In the genomic region with DNA sequence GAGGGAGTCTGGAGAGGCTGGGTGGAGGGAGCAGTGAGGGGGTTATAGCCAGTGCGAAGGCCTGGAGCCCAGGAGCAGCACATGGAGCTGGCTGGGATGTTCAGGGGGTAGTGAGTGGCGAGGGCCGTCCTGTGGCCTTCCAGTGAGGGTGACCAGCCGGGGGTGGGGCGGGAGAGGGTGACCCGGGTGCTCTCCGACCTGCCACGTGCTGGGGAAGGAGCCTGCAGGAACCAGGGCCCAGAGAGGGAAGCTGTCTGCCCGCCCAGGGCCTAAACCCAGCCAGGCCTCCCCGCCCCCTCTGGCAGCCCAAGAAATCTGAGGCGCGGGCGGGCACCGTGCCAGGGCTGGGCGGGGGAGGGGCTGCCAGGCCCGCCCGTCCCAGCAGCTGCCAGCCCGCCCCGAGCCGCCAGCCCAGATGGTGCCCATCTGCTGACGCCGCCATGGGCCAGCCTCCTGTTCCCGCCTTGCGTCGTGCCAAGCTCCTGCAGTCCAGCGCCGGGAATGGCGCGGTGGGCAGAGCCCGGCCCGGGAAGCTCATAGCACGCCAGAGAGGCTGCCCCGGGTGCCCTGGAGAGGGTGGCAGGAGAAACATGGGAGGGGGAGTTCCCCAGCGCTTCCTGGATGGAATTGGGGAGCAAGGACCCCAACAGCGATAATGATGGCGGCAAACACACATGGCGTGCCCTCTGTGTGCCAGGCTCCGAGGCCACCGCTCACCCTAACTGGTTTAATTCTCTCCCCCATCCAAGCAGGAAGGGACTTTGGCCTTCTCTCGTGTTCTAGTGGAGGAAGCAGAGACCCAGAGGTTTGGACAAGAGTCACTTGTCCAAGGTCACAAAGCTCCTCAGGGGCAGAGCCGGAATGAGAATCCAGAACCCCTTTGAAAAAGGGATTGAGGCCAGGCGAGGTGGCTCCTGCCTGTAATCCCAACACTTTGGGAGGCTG, we compare ENCODE assay signal across 1 cellular context.
TF ChIP-seq lines count a peak whose summit lies in the region.

No MANE protein-coding gene starts in this region.

TF ChIP-seq in K562, 482 proteins besides CTCF, POLR2A, EP300 and RAD21 (continued from another document):
- TF ChIP-seq, protein P1, sequence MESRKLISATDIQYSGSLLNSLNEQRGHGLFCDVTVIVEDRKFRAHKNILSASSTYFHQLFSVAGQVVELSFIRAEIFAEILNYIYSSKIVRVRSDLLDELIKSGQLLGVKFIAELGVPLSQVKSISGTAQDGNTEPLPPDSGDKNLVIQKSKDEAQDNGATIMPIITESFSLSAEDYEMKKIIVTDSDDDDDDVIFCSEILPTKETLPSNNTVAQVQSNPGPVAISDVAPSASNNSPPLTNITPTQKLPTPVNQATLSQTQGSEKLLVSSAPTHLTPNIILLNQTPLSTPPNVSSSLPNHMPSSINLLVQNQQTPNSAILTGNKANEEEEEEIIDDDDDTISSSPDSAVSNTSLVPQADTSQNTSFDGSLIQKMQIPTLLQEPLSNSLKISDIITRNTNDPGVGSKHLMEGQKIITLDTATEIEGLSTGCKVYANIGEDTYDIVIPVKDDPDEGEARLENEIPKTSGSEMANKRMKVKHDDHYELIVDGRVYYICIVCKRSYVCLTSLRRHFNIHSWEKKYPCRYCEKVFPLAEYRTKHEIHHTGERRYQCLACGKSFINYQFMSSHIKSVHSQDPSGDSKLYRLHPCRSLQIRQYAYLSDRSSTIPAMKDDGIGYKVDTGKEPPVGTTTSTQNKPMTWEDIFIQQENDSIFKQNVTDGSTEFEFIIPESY (CRISPR knock-in tag; IDR thresholded peaks at IDR 0.05): peak; percentile 54; the same call in 1 of the 2 replicates
- TF ChIP-seq, protein P2, sequence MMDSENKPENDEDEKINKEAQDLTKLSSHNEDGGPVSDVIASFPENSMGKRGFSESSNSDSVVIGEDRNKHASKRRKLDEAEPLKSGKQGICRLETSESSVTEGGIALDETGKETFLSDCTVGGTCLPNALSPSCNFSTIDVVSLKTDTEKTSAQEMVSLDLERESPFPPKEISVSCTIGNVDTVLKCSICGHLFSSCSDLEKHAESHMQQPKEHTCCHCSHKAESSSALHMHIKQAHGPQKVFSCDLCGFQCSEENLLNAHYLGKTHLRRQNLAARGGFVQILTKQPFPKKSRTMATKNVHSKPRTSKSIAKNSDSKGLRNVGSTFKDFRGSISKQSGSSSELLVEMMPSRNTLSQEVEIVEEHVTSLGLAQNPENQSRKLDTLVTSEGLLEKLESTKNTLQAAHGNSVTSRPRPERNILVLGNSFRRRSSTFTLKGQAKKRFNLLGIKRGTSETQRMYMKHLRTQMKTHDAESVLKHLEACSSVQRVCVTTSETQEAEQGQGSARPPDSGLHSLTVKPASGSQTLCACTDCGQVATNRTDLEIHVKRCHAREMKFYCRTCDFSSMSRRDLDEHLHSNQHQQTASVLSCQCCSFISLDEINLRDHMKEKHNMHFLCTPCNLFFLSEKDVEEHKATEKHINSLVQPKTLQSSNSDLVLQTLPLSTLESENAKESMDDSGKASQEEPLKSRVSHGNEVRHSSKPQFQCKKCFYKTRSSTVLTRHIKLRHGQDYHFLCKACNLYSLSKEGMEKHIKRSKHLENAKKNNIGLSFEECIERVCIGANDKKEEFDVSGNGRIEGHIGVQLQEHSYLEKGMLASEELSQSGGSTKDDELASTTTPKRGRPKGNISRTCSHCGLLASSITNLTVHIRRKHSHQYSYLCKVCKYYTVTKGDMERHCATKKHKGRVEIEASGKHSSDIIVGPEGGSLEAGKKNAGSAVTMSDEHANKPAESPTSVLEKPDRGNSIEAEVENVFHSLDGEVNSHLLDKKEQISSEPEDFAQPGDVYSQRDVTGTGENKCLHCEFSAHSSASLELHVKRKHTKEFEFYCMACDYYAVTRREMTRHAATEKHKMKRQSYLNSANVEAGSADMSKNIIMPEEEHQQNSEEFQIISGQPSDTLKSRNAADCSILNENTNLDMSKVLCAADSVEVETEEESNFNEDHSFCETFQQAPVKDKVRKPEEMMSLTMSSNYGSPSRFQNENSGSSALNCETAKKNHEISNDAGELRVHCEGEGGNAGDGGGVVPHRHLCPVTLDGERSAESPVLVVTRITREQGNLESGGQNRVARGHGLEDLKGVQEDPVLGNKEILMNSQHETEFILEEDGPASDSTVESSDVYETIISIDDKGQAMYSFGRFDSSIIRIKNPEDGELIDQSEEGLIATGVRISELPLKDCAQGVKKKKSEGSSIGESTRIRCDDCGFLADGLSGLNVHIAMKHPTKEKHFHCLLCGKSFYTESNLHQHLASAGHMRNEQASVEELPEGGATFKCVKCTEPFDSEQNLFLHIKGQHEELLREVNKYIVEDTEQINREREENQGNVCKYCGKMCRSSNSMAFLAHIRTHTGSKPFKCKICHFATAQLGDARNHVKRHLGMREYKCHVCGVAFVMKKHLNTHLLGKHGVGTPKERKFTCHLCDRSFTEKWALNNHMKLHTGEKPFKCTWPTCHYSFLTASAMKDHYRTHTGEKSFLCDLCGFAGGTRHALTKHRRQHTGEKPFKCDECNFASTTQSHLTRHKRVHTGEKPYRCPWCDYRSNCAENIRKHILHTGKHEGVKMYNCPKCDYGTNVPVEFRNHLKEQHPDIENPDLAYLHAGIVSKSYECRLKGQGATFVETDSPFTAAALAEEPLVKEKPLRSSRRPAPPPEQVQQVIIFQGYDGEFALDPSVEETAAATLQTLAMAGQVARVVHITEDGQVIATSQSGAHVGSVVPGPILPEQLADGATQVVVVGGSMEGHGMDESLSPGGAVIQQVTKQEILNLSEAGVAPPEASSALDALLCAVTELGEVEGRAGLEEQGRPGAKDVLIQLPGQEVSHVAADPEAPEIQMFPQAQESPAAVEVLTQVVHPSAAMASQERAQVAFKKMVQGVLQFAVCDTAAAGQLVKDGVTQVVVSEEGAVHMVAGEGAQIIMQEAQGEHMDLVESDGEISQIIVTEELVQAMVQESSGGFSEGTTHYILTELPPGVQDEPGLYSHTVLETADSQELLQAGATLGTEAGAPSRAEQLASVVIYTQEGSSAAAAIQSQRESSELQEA (IDR thresholded peaks at IDR 0.05; ENCODE audit: low read depth): no peak
- no peak for TF ChIP-seq MED1 (CRISPR knock-in tag; IDR thresholded peaks at IDR 0.05; ENCODE audit: borderline replicate concordance)
- no peak for TF ChIP-seq SNIP1 (IDR thresholded peaks at IDR 0.05; ENCODE audit: low read depth)
- TF ChIP-seq HNRNPH1 (optimal IDR thresholded peaks at IDR 0.05; ENCODE audit: low read depth, low read length): no peak
- no peak for TF ChIP-seq FUS (optimal IDR thresholded peaks at IDR 0.05; ENCODE audit: low read depth, low read length)
- TF ChIP-seq ZC3H11A (IDR thresholded peaks at IDR 0.05; ENCODE audit: low read depth, low read length): no peak
- peak; percentile 98 for TF ChIP-seq HNRNPL (IDR thresholded peaks at IDR 0.05; ENCODE audit: low read depth, low read length)
- no peak for TF ChIP-seq PRMT5 (CRISPR knock-in tag; IDR thresholded peaks at IDR 0.05)
- no peak for TF ChIP-seq NFE2 (IDR thresholded peaks at IDR 0.05; ENCODE audit: low read depth)
- TF ChIP-seq POLR2G (IDR thresholded peaks at IDR 0.05; ENCODE audit: low read depth, low read length): peak; percentile 37; the same call in 1 of the 2 replicates
- no peak for TF ChIP-seq ZNF717 (CRISPR knock-in tag; IDR thresholded peaks at IDR 0.05)
- TF ChIP-seq CREB1 (IDR thresholded peaks at IDR 0.05): no peak
- 0 out of 2 replicates have a peak, but pooled peaks have one; percentile 20 for TF ChIP-seq CREB1 (CRISPR knock-in tag; IDR thresholded peaks at IDR 0.05)
- TF ChIP-seq NFIC (IDR thresholded peaks at IDR 0.05): 0 out of 2 replicates have a peak, but pooled peaks have one; percentile 13
- TF ChIP-seq ZNF408 (CRISPR knock-in tag; IDR thresholded peaks at IDR 0.05; ENCODE audit: low read depth): no peak
- TF ChIP-seq, protein P3, sequence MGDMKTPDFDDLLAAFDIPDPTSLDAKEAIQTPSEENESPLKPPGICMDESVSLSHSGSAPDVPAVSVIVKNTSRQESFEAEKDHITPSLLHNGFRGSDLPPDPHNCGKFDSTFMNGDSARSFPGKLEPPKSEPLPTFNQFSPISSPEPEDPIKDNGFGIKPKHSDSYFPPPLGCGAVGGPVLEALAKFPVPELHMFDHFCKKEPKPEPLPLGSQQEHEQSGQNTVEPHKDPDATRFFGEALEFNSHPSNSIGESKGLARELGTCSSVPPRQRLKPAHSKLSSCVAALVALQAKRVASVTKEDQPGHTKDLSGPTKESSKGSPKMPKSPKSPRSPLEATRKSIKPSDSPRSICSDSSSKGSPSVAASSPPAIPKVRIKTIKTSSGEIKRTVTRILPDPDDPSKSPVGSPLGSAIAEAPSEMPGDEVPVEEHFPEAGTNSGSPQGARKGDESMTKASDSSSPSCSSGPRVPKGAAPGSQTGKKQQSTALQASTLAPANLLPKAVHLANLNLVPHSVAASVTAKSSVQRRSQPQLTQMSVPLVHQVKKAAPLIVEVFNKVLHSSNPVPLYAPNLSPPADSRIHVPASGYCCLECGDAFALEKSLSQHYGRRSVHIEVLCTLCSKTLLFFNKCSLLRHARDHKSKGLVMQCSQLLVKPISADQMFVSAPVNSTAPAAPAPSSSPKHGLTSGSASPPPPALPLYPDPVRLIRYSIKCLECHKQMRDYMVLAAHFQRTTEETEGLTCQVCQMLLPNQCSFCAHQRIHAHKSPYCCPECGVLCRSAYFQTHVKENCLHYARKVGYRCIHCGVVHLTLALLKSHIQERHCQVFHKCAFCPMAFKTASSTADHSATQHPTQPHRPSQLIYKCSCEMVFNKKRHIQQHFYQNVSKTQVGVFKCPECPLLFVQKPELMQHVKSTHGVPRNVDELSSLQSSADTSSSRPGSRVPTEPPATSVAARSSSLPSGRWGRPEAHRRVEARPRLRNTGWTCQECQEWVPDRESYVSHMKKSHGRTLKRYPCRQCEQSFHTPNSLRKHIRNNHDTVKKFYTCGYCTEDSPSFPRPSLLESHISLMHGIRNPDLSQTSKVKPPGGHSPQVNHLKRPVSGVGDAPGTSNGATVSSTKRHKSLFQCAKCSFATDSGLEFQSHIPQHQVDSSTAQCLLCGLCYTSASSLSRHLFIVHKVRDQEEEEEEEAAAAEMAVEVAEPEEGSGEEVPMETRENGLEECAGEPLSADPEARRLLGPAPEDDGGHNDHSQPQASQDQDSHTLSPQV (IDR thresholded peaks at IDR 0.05): no peak
- peak; percentile 50 for TF ChIP-seq RBM22 (IDR thresholded peaks at IDR 0.05; ENCODE audit: low read depth, low read length, poor library complexity, severe bottlenecking)
- no peak for TF ChIP-seq CHCHD3 (CRISPR knock-in tag; IDR thresholded peaks at IDR 0.05)
TF ChIP-seq in K562: peak in this region for 7.
